1 cellular context compared by ENCODE assay signal in the genomic region with DNA sequence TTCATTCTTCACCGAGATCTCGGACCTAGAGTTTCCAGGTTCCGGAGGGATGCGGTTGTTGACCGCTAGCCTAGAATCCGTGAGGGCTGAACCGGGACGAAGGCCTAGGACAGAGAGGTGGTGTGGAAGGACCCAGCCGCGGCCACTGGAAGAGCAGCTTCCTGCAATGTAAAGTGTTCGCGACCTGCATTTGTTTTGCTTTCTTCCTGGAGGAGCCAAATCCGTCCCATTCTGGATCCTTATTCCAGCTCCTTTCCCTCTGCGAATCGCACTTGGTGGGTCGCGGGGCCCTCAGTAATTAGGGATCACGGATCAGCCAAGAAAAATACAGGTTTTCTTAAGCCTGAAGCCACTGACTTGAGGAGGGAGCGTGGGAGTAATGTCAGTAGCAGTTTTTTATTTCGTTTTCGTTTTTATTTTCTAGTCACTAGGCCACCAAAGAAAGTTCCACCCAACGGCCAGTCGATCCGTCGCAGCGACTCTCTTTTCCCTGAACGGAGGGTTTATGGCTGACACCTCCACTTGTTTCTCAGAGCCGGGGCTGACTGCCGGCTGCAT.
TF ChIP-seq lines count a peak whose summit lies in the region.

No MANE protein-coding gene starts in this region.

TF ChIP-seq in SK-N-SH, 30 proteins besides CTCF, POLR2A, EP300 and RAD21 (continued from another document):
- TF ChIP-seq, protein P1, sequence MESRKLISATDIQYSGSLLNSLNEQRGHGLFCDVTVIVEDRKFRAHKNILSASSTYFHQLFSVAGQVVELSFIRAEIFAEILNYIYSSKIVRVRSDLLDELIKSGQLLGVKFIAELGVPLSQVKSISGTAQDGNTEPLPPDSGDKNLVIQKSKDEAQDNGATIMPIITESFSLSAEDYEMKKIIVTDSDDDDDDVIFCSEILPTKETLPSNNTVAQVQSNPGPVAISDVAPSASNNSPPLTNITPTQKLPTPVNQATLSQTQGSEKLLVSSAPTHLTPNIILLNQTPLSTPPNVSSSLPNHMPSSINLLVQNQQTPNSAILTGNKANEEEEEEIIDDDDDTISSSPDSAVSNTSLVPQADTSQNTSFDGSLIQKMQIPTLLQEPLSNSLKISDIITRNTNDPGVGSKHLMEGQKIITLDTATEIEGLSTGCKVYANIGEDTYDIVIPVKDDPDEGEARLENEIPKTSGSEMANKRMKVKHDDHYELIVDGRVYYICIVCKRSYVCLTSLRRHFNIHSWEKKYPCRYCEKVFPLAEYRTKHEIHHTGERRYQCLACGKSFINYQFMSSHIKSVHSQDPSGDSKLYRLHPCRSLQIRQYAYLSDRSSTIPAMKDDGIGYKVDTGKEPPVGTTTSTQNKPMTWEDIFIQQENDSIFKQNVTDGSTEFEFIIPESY (IDR thresholded peaks at IDR 0.05; ENCODE audit: borderline replicate concordance, low read depth): no peak
- no peak for TF ChIP-seq CHD2 (IDR thresholded peaks at IDR 0.05; ENCODE audit: low read length, partially characterized antibody)
- no peak for TF ChIP-seq GATA2 (CRISPR knock-in tag; IDR thresholded peaks at IDR 0.05)
- no peak for TF ChIP-seq TEAD4 (IDR thresholded peaks at IDR 0.05; ENCODE audit: borderline replicate concordance, insufficient read depth)
TF ChIP-seq in SK-N-SH: peak in this region for 0.
